In genomic region chr13:42777476-42777875, GRCh38 we compare ENCODE assay signal across 22 cellular contexts. TPM values are rescaled to one million over a fixed set of nuclear protein-coding genes. Genes with fewer than 3 reads are reported as not detected.
DNase-seq lines count a peak whose midpoint lies in the region; ATAC-seq and TF ChIP-seq lines count a peak whose summit lies in the region.
"Had no signal": no experiment of that assay in that cellular context is flagged by ENCODE, and none has a peak within 500 bp of the region (broad histone marks: within the 10 kb centered on the region; RNA-seq: fewer than 3 reads in every experiment).

No MANE protein-coding gene starts in this region.

- dilution Hi-C loops in IMR-90 (cut with HindIII; ENCODE audit: low sequenced_read_pairs, unreplicated experiment), result no loop called here

- H3K4me3 ChIP-seq in IMR-90 (ENCODE audit: insufficient read depth, low read depth, low read length) (no peak overlapping the region), PC-3 (ENCODE audit: low read length) (no peak overlapping the region), fibroblast of mammary gland (ENCODE audit: control insufficient read depth, low read depth, low read length) (no peak overlapping the region), lower lobe of right lung (no peak overlapping the region), H7 (ENCODE audit: insufficient read depth, low read depth, low read length) (no peak overlapping the region)
- H3K4me3 ChIP-seq: GM12878, GM23338 had no signal

- WGBS in IMR-90 (ENCODE audit: extremely low coverage in 2 of 2, insufficient read length in 1 of 2), 2 experiments, result no CpG with 5 or more reads among the region's 5 CpGs

- intact Hi-C loops in IMR-90 (cut with micrococcal nuclease), result no loop called here
- intact Hi-C loops in PC-3 (cut with micrococcal nuclease), result no loop called here
- intact Hi-C loops in lower lobe of right lung (cut with DNase I), result no loop called here

- H3F3A ChIP-seq in PC-3 (ENCODE audit: low read length, unreplicated experiment), result no peaks in the 10 kb centered on the region

- no peak overlapping the region for H4K91ac ChIP-seq in IMR-90 (ENCODE audit: insufficient read depth, low read depth, low read length)

- no peaks in the 10 kb centered on the region for H3K79me2 ChIP-seq in PC-3 (ENCODE audit: low read length)

- H3K27ac ChIP-seq in IMR-90 (ENCODE audit: insufficient read depth, low read length), result no peak overlapping the region
- H3K27ac ChIP-seq in PC-3 (ENCODE audit: low read length), result no peak overlapping the region
- H3K27ac ChIP-seq in lower lobe of right lung, result no peak overlapping the region

- peak; percentile 28 for DNase-seq in IMR-90
- peak; percentile 15 for DNase-seq in PC-3
- DNase-seq in fibroblast of mammary gland (ENCODE audit: low read depth), result peak; percentile 24
- peak; percentile 24 for DNase-seq in iris pigment epithelial cell (ENCODE audit: low read depth)
- no peak for DNase-seq in lower lobe of right lung
- no peak for DNase-seq in H7
- no peak for DNase-seq in activated effector memory CD4-positive, alpha-beta T cell treated with anti-CD3 and anti-CD28 coated beads, Interleukin-2, amount 50 U/mL, for 16 hours
- DNase-seq: ACHN; BE2C; C1 segment of cervical spinal cord; Caco-2; CD4-positive, CD25-positive, alpha-beta regulatory T cell; CD8-positive, alpha-beta memory T cell; DMS79 treated with DMSO at 0.1 percent for 48 hours; HFFc6; KG1 had no signal

- no peak overlapping the region for H3K23ac ChIP-seq in IMR-90 (ENCODE audit: low read depth, low read length)

- CTCF ChIA-PET in IMR-90 (lab: Yijun Ruan, JAX) (no interaction called here), PC-3 (lab: Charles Lee) (no interaction called here)

- H2AFZ ChIP-seq in IMR-90 (replicated peaks; ENCODE audit: low read length, poor library complexity) (no peak overlapping the region), PC-3 (ENCODE audit: low read length) (no peak overlapping the region)
- H2AFZ ChIP-seq: GM23338 had no signal

- in situ Hi-C loops in IMR-90 (cut with MboI; ENCODE audit: low sequenced_read_pairs), result no loop called here

- BruUV-seq in IMR-90 (replicated peaks; lab: Mats Ljungman, UMichigan) (no TSS peak), PC-3 (replicated peaks; lab: Mats Ljungman, UMichigan) (no TSS peak)

- H3K4ac ChIP-seq in IMR-90 (ENCODE audit: low read depth, low read length), result no peak overlapping the region

- no peak for TF ChIP-seq RAD21 in IMR-90 (IDR thresholded peaks at IDR 0.05; ENCODE audit: low read length)

- H2AK9ac ChIP-seq in IMR-90 (replicated peaks; ENCODE audit: low read depth, low read length, poor library complexity), result no peak overlapping the region

- no peak overlapping the region for H3K4me2 ChIP-seq in IMR-90 (ENCODE audit: low read depth, low read length)
- H3K4me2 ChIP-seq in PC-3 (ENCODE audit: low read length), result no peak overlapping the region
- H3K4me2 ChIP-seq: GM23338 had no signal

- H3K9me3 ChIP-seq in IMR-90 (ENCODE audit: control insufficient read depth, insufficient read depth, low read length) (no peaks in the 10 kb centered on the region), PC-3 (ENCODE audit: low read length) (no peaks in the 10 kb centered on the region), lower lobe of right lung (no peaks in the 10 kb centered on the region)
- H3K9me3 ChIP-seq: BE2C, Caco-2 had no signal

- no peak overlapping the region for H4K8ac ChIP-seq in IMR-90 (ENCODE audit: low read depth in 2 of 2, low read length in 2 of 2)

- ATAC-seq in IMR-90 (ENCODE audit: low read depth), result no peak
- no peak for ATAC-seq in PC-3
- no peak for ATAC-seq in lower lobe of right lung
- no peak for ATAC-seq in GM19463 (IDR thresholded peaks at IDR 0.05; ENCODE audit: unreplicated experiment)
- ATAC-seq: GM12878, GM23338, HCT116 had no signal

- no peak for TF ChIP-seq CTCF in IMR-90 (conservative IDR thresholded peaks at IDR 0.05; ENCODE audit: low read depth, low read length)
- TF ChIP-seq CTCF in PC-3 (conservative IDR thresholded peaks at IDR 0.05; ENCODE audit: low read depth, low read length), result no peak
- TF ChIP-seq CTCF in fibroblast of mammary gland (conservative IDR thresholded peaks at IDR 0.05; ENCODE audit: control insufficient read depth, insufficient read depth, low read depth, low read length), result no peak
- TF ChIP-seq CTCF in lower lobe of right lung (IDR thresholded peaks at IDR 0.05), result no peak

- no peak for TF ChIP-seq POLR2A in IMR-90 (IDR thresholded peaks at IDR 0.05; ENCODE audit: low read depth, low read length)

- H3K56ac ChIP-seq in IMR-90 (ENCODE audit: extremely low read depth, insufficient read depth, low read length), result no peak overlapping the region

- H4K5ac ChIP-seq in IMR-90 (ENCODE audit: low read depth, low read length), result no peak overlapping the region

- H3K4me1 ChIP-seq in IMR-90 (ENCODE audit: control insufficient read depth, insufficient read depth, low read length) (peaks cover 7% of the 10 kb centered on the region), PC-3 (ENCODE audit: insufficient read depth, low read length) (no peaks in the 10 kb centered on the region), lower lobe of right lung (no peaks in the 10 kb centered on the region)
- H3K4me1 ChIP-seq: BE2C had no signal

- H3K9ac ChIP-seq in IMR-90 (ENCODE audit: low read depth, low read length) (no peak overlapping the region), PC-3 (ENCODE audit: low read length) (no peak overlapping the region)

- H2BK120ac ChIP-seq in IMR-90 (ENCODE audit: low read depth, low read length), result no peak overlapping the region

- no peaks in the 10 kb centered on the region for H3K79me1 ChIP-seq in IMR-90 (ENCODE audit: low read depth in 1 of 2, low read length in 2 of 2)

- H3K27me3 ChIP-seq in IMR-90 (ENCODE audit: control insufficient read depth, insufficient read depth, low read length) (no peaks in the 10 kb centered on the region; the same call in 1 of the 2 replicates), PC-3 (ENCODE audit: low read length) (no peaks in the 10 kb centered on the region), lower lobe of right lung (ENCODE audit: low read depth) (no peaks in the 10 kb centered on the region), H7 (ENCODE audit: control insufficient read depth, insufficient read depth, low read length) (no peaks in the 10 kb centered on the region)
- H3K27me3 ChIP-seq: BE2C had no signal

- no peak overlapping the region for H2BK5ac ChIP-seq in IMR-90 (ENCODE audit: low read depth, low read length, poor library complexity, severe bottlenecking)

- H3K18ac ChIP-seq in IMR-90 (ENCODE audit: low read depth, low read length), result no peak overlapping the region

- no peaks in the 10 kb centered on the region for H3K36me3 ChIP-seq in IMR-90 (ENCODE audit: control insufficient read depth, insufficient read depth, low read length)
- H3K36me3 ChIP-seq in PC-3 (ENCODE audit: low read depth, low read length), result no peaks in the 10 kb centered on the region
- H3K36me3 ChIP-seq in lower lobe of right lung, result no peaks in the 10 kb centered on the region
- no peaks in the 10 kb centered on the region for H3K36me3 ChIP-seq in H7 (replicated peaks; ENCODE audit: control insufficient read depth, insufficient read depth, low read length)
- H3K36me3 ChIP-seq: BE2C had no signal

- no peak overlapping the region for H2BK15ac ChIP-seq in IMR-90 (ENCODE audit: low read depth, low read length)

- no peak overlapping the region for H3K14ac ChIP-seq in IMR-90 (replicated peaks; ENCODE audit: low read depth, low read length)

- no peaks in the 10 kb centered on the region for H3K9me2 ChIP-seq in PC-3 (replicated peaks; ENCODE audit: low read length)

- no peak overlapping the region for H2AK5ac ChIP-seq in IMR-90 (ENCODE audit: low read depth, low read length)

- no peaks in the 10 kb centered on the region for H3K9me1 ChIP-seq in IMR-90 (ENCODE audit: insufficient read depth, low read length)

- no peak overlapping the region for H2BK20ac ChIP-seq in IMR-90 (ENCODE audit: low read depth, low read length)

- H4K20me1 ChIP-seq in IMR-90 (ENCODE audit: insufficient read depth, low read length) (no peaks in the 10 kb centered on the region), PC-3 (ENCODE audit: low read length) (no peaks in the 10 kb centered on the region)

- POLR2A ChIA-PET in IMR-90 (lab: Charles Lee; ENCODE audit: unreplicated experiment), result no interaction called here
- POLR2A ChIA-PET in PC-3 (lab: Charles Lee; ENCODE audit: unreplicated experiment), result no interaction called here

TF ChIP-seq in IMR-90, 13 proteins besides CTCF, POLR2A, EP300 and RAD21:
- TF ChIP-seq CHD1 (IDR thresholded peaks at IDR 0.05; ENCODE audit: low read depth, low read length) (no peak), USF2 (IDR thresholded peaks at IDR 0.05; ENCODE audit: low read depth, low read length) (no peak), BHLHE40 (IDR thresholded peaks at IDR 0.05; ENCODE audit: low read depth, low read length) (no peak), NFE2L2 (IDR thresholded peaks at IDR 0.05; ENCODE audit: low read depth, low read length) (no peak), FOS (IDR thresholded peaks at IDR 0.05; ENCODE audit: low read depth, low read length) (no peak), SMC3 (IDR thresholded peaks at IDR 0.05; ENCODE audit: low read depth, low read length) (no peak), CEBPB (IDR thresholded peaks at IDR 0.05; ENCODE audit: low read depth, low read length) (no peak), MAZ (IDR thresholded peaks at IDR 0.05; ENCODE audit: borderline replicate concordance, low read depth, low read length) (no peak), MXI1 (IDR thresholded peaks at IDR 0.05; ENCODE audit: borderline replicate concordance, low read depth, low read length) (no peak), RFX5 (IDR thresholded peaks at IDR 0.05; ENCODE audit: low read depth, low read length) (no peak), RCOR1 (IDR thresholded peaks at IDR 0.05; ENCODE audit: insufficient replicate concordance, low read length) (no peak)

RNA-seq across cellular contexts. Expression of gene FAM216B, which starts 3.9 kb away (rescaled TPM):
- total RNA-seq in IMR-90 (2012; rRNA removed) (not detected in 2 replicates), PC-3 (2014; rRNA removed) (not detected in 2 replicates), lower lobe of right lung (17.0 TPM)
- polyA plus RNA-seq in IMR-90 (2012; rRNA removed), result not detected in 2 replicates
- not detected in 2 replicates for polyA plus RNA-seq in IMR-90 (2012; cell fraction: cytosol; rRNA removed)
- polyA plus RNA-seq in IMR-90 (2012; cell fraction: nucleus; rRNA removed; ENCODE audit: low replicate concordance), result not detected in 2 replicates
- not detected in 2 replicates for total RNA-seq in H7 (2014; rRNA removed; shearing (Covaris generic))
- total RNA-seq: Caco-2; CD4-positive, CD25-positive, alpha-beta regulatory T cell; CD8-positive, alpha-beta memory T cell; G401; GM12878; GM23338; HepG2; HFFc6 had no signal
- polyA plus RNA-seq: CD4-positive, CD25-positive, alpha-beta regulatory T cell; CD8-positive, alpha-beta memory T cell; GM12878; HepG2 had no signal

Comparison
In these comparisons a context has a peak if more than half of its experiments do, and no peak if none do; other contexts are left out.
1. DNase-seq: peak in IMR-90 (single experiment), PC-3 (single experiment), fibroblast of mammary gland (single experiment) and iris pigment epithelial cell (single experiment); none in lower lobe of right lung (single experiment), H7 (single experiment) and activated effector memory CD4-positive, alpha-beta T cell treated with anti-CD3 and anti-CD28 coated beads, Interleukin-2, amount 50 U/mL, for 16 hours (single experiment).
2. RNA of gene FAM216B, which starts 3.9 kb away (total RNA-seq): 17.0 TPM in lower lobe of right lung (single experiment); not detected in IMR-90, not detected in PC-3 and not detected in H7; every median in the first group is over 10 times any median in the second.